Comparison of ENCODE assay signal across 10 cellular contexts in the genomic region with DNA sequence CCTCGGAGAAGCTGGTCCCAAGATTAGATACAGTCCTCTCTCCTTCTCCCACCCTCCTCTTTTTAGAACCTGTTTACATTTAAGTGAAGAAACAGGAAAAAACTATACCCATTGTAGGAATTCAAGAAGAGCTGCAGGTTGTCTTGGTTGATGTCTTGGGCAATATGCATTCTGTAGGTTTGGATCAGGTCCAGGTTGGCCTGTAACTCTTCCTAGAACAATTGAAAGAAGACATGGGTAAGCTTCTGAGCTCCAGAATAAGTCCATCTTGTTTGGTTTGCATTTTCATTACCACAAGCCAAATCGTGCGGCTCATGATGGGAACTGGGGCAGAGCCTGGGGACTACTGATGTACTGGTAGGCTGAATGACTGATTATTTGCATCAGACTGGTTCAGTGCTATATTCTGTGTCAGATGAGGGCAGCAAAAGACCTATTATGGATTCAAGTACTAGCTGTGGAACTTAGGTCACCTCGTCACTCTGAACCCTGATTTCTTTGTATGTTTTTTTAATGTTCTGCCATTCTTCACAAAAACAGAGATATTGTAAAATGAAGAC. TPM values are rescaled to one million over a fixed set of nuclear protein-coding genes. Genes with fewer than 3 reads are reported as not detected.
DNase-seq lines count a peak whose midpoint lies in the region; ATAC-seq and TF ChIP-seq lines count a peak whose summit lies in the region.
"Had no signal": no experiment of that assay in that cellular context is flagged by ENCODE, and none has a peak within 500 bp of the region (broad histone marks: within the 10 kb centered on the region; RNA-seq: fewer than 3 reads in every experiment).

No MANE protein-coding gene starts in this region.

- TF ChIP-seq CTCF in AG04449 (IDR thresholded peaks at IDR 0.05; ENCODE audit: insufficient read depth, low read length, missing control alignments) (no peak), GM10266 (IDR thresholded peaks at IDR 0.05; ENCODE audit: control insufficient read depth, insufficient read depth, low read depth, missing control alignments) (peak; percentile 27), RWPE2 (IDR thresholded peaks at IDR 0.05; ENCODE audit: poor library complexity, severe bottlenecking) (peak; percentile 68), fibroblast of the aortic adventitia (IDR thresholded peaks at IDR 0.05; ENCODE audit: insufficient read depth, low read length) (peak; percentile 26)

- CTCF ChIA-PET in AG04449 (lab: Yijun Ruan, JAX) = interaction anchor here (0.7 to 3.9 kb wide), 20 partner anchors 9 to 257 kb away, joined by 3 to 37 read pairs (median 4); partner anchors contain the start of gene NDRG3

- no peaks in the 10 kb centered on the region for H3K9me3 ChIP-seq in RWPE2 (ENCODE audit: severe bottlenecking)

- ATAC-seq in RWPE2 (ENCODE audit: low read depth) (peak; percentile 83), GM18858 (IDR thresholded peaks at IDR 0.05; ENCODE audit: unreplicated experiment) (no peak)
- ATAC-seq: stimulated activated naive CD8-positive, alpha-beta T cell treated with anti-CD3 and anti-CD28 coated beads, Interleukin-15, Interleukin-2, amounts not matched to agents 100 U/mL and 50 U/mL, for 24 hours had no signal

- no peaks in the 10 kb centered on the region for H3K27me3 ChIP-seq in RWPE2 (ENCODE audit: insufficient read depth, poor library complexity, severe bottlenecking)

- H3K27ac ChIP-seq in RWPE2 (ENCODE audit: poor library complexity, severe bottlenecking) = no peak overlapping the region
- H3K27ac ChIP-seq: skin epidermis had no signal

- no peaks in the 10 kb centered on the region for H3K4me1 ChIP-seq in RWPE2 (ENCODE audit: insufficient read depth, poor library complexity, severe bottlenecking)

- POLR2A ChIA-PET in AG04449 (lab: Yijun Ruan, JAX) = interaction anchor here (0.6 to 0.9 kb wide), 2 partner anchors 45 to 89 kb away, joined by 3 read pairs; no protein-coding TSS in a partner anchor

- DNase-seq in AG04449 (ENCODE audit: low read depth, low spot score) = peak; percentile 16
- no peak for DNase-seq in GM10266 (ENCODE audit: extremely low spot score)
- no peak for DNase-seq in RWPE2 (ENCODE audit: low spot score)
- DNase-seq in fibroblast of the aortic adventitia (ENCODE audit: low read depth) = peak; percentile 60
- no peak for DNase-seq in COLO668 (lab: John Stamatoyannopoulos, UW; ENCODE audit: unreplicated experiment)
- DNase-seq in central memory CD4-positive, alpha-beta T cell = no peak
- DNase-seq in T1000 (lab: John Stamatoyannopoulos, UW) = no peak
- DNase-seq: stimulated activated naive CD8-positive, alpha-beta T cell treated with anti-CD3 and anti-CD28 coated beads, Interleukin-15, Interleukin-2, amounts not matched to agents 100 U/mL and 50 U/mL, for 24 hours had no signal

- H3K4me3 ChIP-seq in AG04449 (ENCODE audit: low read depth, low read length) = no peak overlapping the region
- H3K4me3 ChIP-seq in RWPE2 (ENCODE audit: severe bottlenecking) = no peak overlapping the region
- no peak overlapping the region for H3K4me3 ChIP-seq in fibroblast of the aortic adventitia (ENCODE audit: low read depth, low read length)
- H3K4me3 ChIP-seq: skin epidermis had no signal

- peaks cover 47% of the 10 kb centered on the region for H3K36me3 ChIP-seq in RWPE2 (ENCODE audit: low read depth)

RNA-seq across cellular contexts. Expression of gene SLA2, which starts 20.3 kb away (rescaled TPM):
- not detected in 2 replicates for total RNA-seq in fibroblast of the aortic adventitia (ENCODE audit: low replicate concordance)

Comparison
In these comparisons a context has a peak if more than half of its experiments do, and no peak if none do; other contexts are left out.
1. DNase-seq: peak in AG04449 (single experiment) and fibroblast of the aortic adventitia (single experiment); none in GM10266 (single experiment), RWPE2 (single experiment), COLO668 (single experiment), central memory CD4-positive, alpha-beta T cell (single experiment) and T1000 (single experiment).